11 cellular contexts compared by ENCODE assay signal in the genomic region with DNA sequence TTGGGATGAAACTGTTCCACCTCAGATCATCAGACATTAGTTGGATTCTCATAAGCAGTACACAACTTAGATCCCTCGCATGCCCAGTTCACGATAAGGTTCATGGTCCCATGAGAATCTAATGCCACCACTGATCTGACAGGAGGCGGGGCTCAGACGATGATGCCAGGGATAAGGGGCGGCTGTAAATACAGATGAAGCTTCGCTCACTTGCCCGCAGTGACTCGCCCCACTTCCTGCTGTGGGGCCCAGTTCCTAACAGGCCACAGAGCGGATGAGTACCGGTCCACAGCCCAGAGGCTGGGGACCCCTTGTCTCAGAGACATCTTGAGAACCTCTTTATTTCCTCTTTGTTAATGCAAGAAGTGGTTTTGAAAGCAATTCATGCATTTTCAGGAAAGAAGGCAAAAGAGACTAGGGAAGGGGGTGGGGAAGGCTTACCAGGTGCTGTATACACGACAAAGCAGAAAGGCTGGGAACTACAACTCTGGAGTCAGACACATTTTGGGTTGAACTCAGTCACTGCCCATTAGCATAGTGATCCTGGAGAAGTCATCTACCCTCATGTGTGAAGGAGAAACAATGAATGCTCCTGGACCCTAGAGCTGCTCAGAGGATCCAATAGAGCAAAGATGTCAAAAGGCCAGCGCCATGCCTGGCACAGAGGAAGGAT.
A peak's percentile ranks its signal among the peaks of the same experiment; 100 is the strongest.
DNase-seq lines count a peak whose midpoint lies in the region; ATAC-seq, FAIRE-seq and TF ChIP-seq lines count a peak whose summit lies in the region.
"Had no signal": no experiment of that assay in that cellular context is flagged by ENCODE, and none has a peak within 500 bp of the region (broad histone marks: within the 10 kb centered on the region; RNA-seq: fewer than 3 reads in every experiment).

No MANE protein-coding gene starts in this region.

- ATAC-seq in psoas muscle = no peak
- ATAC-seq: body of pancreas, left ventricle myocardium superior had no signal

- H3K4me3 ChIP-seq in psoas muscle = no peak overlapping the region
- H3K4me3 ChIP-seq in HAP-1 = no peak overlapping the region
- H3K4me3 ChIP-seq: body of pancreas had no signal

- peaks cover 16% of the 10 kb centered on the region for H3K4me1 Mint-ChIP-seq in activated CD4-positive, alpha-beta T cell treated with anti-CD3 and anti-CD28 coated beads, Interleukin-2, amount 10 ng/mL, durations not matched to agents 7 days and 5 days
- H3K4me1 Mint-ChIP-seq in immature natural killer cell = peaks cover 18 to 19% of the 10 kb centered on the region in 2 donors

- H3K4me1 ChIP-seq in psoas muscle = no peaks in the 10 kb centered on the region
- H3K4me1 ChIP-seq in HAP-1 = peaks cover 9% of the 10 kb centered on the region
- H3K4me1 ChIP-seq: body of pancreas had no signal

- H3K4me3 Mint-ChIP-seq in activated CD4-positive, alpha-beta T cell treated with anti-CD3 and anti-CD28 coated beads, Interleukin-2, amount 10 ng/mL, durations not matched to agents 7 days and 5 days = no peak overlapping the region
- peak overlapping the region in 3 of 5 donors; percentile 6 to 38 (median 12) for H3K4me3 Mint-ChIP-seq in immature natural killer cell

- H3K27me3 Mint-ChIP-seq in activated CD4-positive, alpha-beta T cell treated with anti-CD3 and anti-CD28 coated beads, Interleukin-2, amount 10 ng/mL, durations not matched to agents 7 days and 5 days = no peaks in the 10 kb centered on the region
- peaks cover 0 to 4% (median 2%) of the 10 kb centered on the region in 3 donors for H3K27me3 Mint-ChIP-seq in immature natural killer cell (ENCODE audit: low read depth in 3 of 3)

- 78 to 86% (median 79%) methylated on average over 12 of the region's 12 CpGs for WGBS in psoas muscle, 3 donors

- CTCF ChIA-PET in activated CD4-positive, alpha-beta T cell treated with anti-CD3 and anti-CD28 coated beads, Interleukin-2, amount 10 ng/mL, durations not matched to agents 7 days and 5 days (lab: Charles Lee) = interaction anchor here (1.3 to 3.8 kb wide), 4 partner anchors 9 to 681 kb away, joined by 3 to 27 read pairs (median 4); no protein-coding TSS in a partner anchor

- H3K27ac Mint-ChIP-seq in activated CD4-positive, alpha-beta T cell treated with anti-CD3 and anti-CD28 coated beads, Interleukin-2, amount 10 ng/mL, durations not matched to agents 7 days and 5 days = peak overlapping the region; percentile 5
- peak overlapping the region in 4 of 6 donors; percentile 1 to 76 (median 42) for H3K27ac Mint-ChIP-seq in immature natural killer cell

- no peaks in the 10 kb centered on the region for H3K27me3 ChIP-seq in psoas muscle (ENCODE audit: insufficient read depth in 3 of 3, low read length in 2 of 3)
- no peaks in the 10 kb centered on the region for H3K27me3 ChIP-seq in HAP-1 (ENCODE audit: low read depth)
- H3K27me3 ChIP-seq: body of pancreas had no signal

- intact Hi-C loops in psoas muscle (cut with DNase I) = no loop called here

- H3K36me3 Mint-ChIP-seq in activated CD4-positive, alpha-beta T cell treated with anti-CD3 and anti-CD28 coated beads, Interleukin-2, amount 10 ng/mL, durations not matched to agents 7 days and 5 days (ENCODE audit: low read depth) = peaks cover 2% of the 10 kb centered on the region
- H3K36me3 Mint-ChIP-seq in immature natural killer cell = peaks cover 0 to 4% (median 0%) of the 10 kb centered on the region in 3 donors

- peak; percentile 40 for FAIRE-seq in HTR-8/SVneo (lab: Jason Lieb, UNC)

- H3K9me3 Mint-ChIP-seq in activated CD4-positive, alpha-beta T cell treated with anti-CD3 and anti-CD28 coated beads, Interleukin-2, amount 10 ng/mL, durations not matched to agents 7 days and 5 days = peaks cover 9% of the 10 kb centered on the region
- peaks cover 0 to 5% (median 0%) of the 10 kb centered on the region in 6 donors for H3K9me3 Mint-ChIP-seq in immature natural killer cell

- in situ Hi-C loops in HAP-1 (cut with MboI; ENCODE audit: low sequenced_read_pairs) = no loop called here

- POLR2A ChIA-PET in activated CD4-positive, alpha-beta T cell treated with anti-CD3 and anti-CD28 coated beads, Interleukin-2, amount 10 ng/mL, durations not matched to agents 7 days and 5 days (lab: Charles Lee) = no interaction called here

- DNase-seq in CD1c-positive myeloid dendritic cell (ENCODE audit: extremely low spot score) (peak; percentile 11), HTR-8/SVneo (ENCODE audit: insufficient read length, low spot score) (no peak), immature natural killer cell (peak; percentile 25 to 47 (median 40)), NCI-H2227 treated with DMSO at 0.1 percent for 48 hours (lab: John Stamatoyannopoulos, UW) (no peak), NCI-H69 (lab: John Stamatoyannopoulos, UW) (no peak), psoas muscle (no peak), HAP-1 (ENCODE audit: low spot score in 2 of 2) (no peak)
- peak; percentile 48 for DNase-seq in activated CD4-positive, alpha-beta T cell treated with anti-CD3 and anti-CD28 coated beads, Interleukin-2, amount 10 ng/mL, durations not matched to agents 7 days and 5 days
- DNase-seq: body of pancreas, left ventricle myocardium superior, NCI-H345 had no signal

- no peak overlapping the region for H3K27ac ChIP-seq in psoas muscle
- H3K27ac ChIP-seq: body of pancreas had no signal

- H3K36me3 ChIP-seq in psoas muscle (ENCODE audit: insufficient read depth in 1 of 2, low read depth in 1 of 2) = no peaks in the 10 kb centered on the region
- no peaks in the 10 kb centered on the region for H3K36me3 ChIP-seq in HAP-1 (replicated peaks)

- no peak for TF ChIP-seq CTCF in psoas muscle (IDR thresholded peaks at IDR 0.05)

- H3K9me3 ChIP-seq in psoas muscle = peaks cover 9% of the 10 kb centered on the region
- peaks cover 2% of the 10 kb centered on the region; the same call in 1 of the 2 replicates for H3K9me3 ChIP-seq in HAP-1

Comparison
In these comparisons a context has a peak if more than half of its experiments do, and no peak if none do; other contexts are left out.
1. DNase-seq: peak in CD1c-positive myeloid dendritic cell (single experiment), activated CD4-positive, alpha-beta T cell treated with anti-CD3 and anti-CD28 coated beads, Interleukin-2, amount 10 ng/mL, durations not matched to agents 7 days and 5 days (single experiment) and immature natural killer cell (3 of 3); none in HTR-8/SVneo (single experiment), NCI-H2227 treated with DMSO at 0.1 percent for 48 hours (single experiment), NCI-H69 (single experiment), psoas muscle (0 of 2) and HAP-1 (0 of 2).